1 cellular context compared by ENCODE assay signal in the genomic region with DNA sequence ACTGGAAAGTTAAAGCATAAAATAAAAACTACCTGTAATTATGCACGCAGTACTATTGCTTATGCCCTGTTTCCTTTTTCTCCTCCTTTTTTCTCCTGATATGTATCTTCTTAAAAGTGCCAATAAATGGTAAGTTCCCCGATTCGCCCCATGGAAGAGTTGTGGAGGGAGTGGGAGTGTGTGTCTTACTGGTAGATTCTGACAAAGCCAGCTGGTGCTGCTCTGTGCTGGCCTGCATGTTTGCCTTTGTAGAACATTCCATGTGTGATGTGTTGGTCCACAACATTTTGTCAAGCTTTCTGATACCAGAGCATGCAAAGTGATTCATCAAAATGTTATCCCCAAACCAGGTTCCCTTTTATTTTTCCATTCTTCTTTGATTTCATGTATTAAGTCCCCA.
TF ChIP-seq lines count a peak whose summit lies in the region.

No MANE protein-coding gene starts in this region.

TF ChIP-seq in IMR-90, 13 proteins besides CTCF, POLR2A, EP300 and RAD21 (continued from another document):
- TF ChIP-seq RFX5 (IDR thresholded peaks at IDR 0.05; ENCODE audit: low read depth, low read length) (no peak), MAFK (IDR thresholded peaks at IDR 0.05; ENCODE audit: low read depth, low read length) (no peak), BHLHE40 (IDR thresholded peaks at IDR 0.05; ENCODE audit: low read depth, low read length) (no peak), MAZ (IDR thresholded peaks at IDR 0.05; ENCODE audit: borderline replicate concordance, low read depth, low read length) (no peak), FOS (IDR thresholded peaks at IDR 0.05; ENCODE audit: low read depth, low read length) (no peak), MXI1 (IDR thresholded peaks at IDR 0.05; ENCODE audit: borderline replicate concordance, low read depth, low read length) (no peak), RCOR1 (IDR thresholded peaks at IDR 0.05; ENCODE audit: insufficient replicate concordance, low read length) (no peak), NFE2L2 (IDR thresholded peaks at IDR 0.05; ENCODE audit: low read depth, low read length) (no peak), SMC3 (IDR thresholded peaks at IDR 0.05; ENCODE audit: low read depth, low read length) (no peak), CHD1 (IDR thresholded peaks at IDR 0.05; ENCODE audit: low read depth, low read length) (no peak)
- TF ChIP-seq, protein P1, sequence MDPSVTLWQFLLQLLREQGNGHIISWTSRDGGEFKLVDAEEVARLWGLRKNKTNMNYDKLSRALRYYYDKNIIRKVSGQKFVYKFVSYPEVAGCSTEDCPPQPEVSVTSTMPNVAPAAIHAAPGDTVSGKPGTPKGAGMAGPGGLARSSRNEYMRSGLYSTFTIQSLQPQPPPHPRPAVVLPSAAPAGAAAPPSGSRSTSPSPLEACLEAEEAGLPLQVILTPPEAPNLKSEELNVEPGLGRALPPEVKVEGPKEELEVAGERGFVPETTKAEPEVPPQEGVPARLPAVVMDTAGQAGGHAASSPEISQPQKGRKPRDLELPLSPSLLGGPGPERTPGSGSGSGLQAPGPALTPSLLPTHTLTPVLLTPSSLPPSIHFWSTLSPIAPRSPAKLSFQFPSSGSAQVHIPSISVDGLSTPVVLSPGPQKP (IDR thresholded peaks at IDR 0.05; ENCODE audit: borderline replicate concordance, low read depth, low read length) = no peak
- TF ChIP-seq, protein P2, sequence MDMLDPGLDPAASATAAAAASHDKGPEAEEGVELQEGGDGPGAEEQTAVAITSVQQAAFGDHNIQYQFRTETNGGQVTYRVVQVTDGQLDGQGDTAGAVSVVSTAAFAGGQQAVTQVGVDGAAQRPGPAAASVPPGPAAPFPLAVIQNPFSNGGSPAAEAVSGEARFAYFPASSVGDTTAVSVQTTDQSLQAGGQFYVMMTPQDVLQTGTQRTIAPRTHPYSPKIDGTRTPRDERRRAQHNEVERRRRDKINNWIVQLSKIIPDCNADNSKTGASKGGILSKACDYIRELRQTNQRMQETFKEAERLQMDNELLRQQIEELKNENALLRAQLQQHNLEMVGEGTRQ (IDR thresholded peaks at IDR 0.05; ENCODE audit: low read depth, low read length) = no peak
